8 cellular contexts compared by ENCODE assay signal in genomic region chr17:48012151-48012520, GRCh38. TPM values are rescaled to one million over a fixed set of nuclear protein-coding genes. Genes with fewer than 3 reads are reported as not detected.
A peak's percentile ranks its signal among the peaks of the same experiment; 100 is the strongest.
DNase-seq lines count a peak whose midpoint lies in the region; ATAC-seq and TF ChIP-seq lines count a peak whose summit lies in the region.

No MANE protein-coding gene starts in this region.

- H3K9ac ChIP-seq in NT2/D1 (ENCODE audit: insufficient read length, low read depth): peak overlapping the region; percentile 79

- H3K27ac Mint-ChIP-seq in CD14-positive monocyte (peak overlapping the region in 1 of 7 donors; percentile 73), glutamatergic neuron (ENCODE audit: unreplicated experiment) (peak overlapping the region; percentile 100)

- no peaks in the 10 kb centered on the region for H3K9me3 ChIP-seq in NT2/D1 (ENCODE audit: insufficient read depth, low read length)

- intact Hi-C loops in CD14-positive monocyte (cut with micrococcal nuclease): no loop called here
- intact Hi-C loops in posterior vena cava (cut with DNase I): loop anchor here in 1 of 2 donors (5.0 kb wide), 1 partner anchor 35 kb away; no protein-coding TSS in a partner anchor

- H3K27me3 Mint-ChIP-seq in CD14-positive monocyte (ENCODE audit: low read depth in 3 of 3) (peaks cover 26 to 46% (median 40%) of the 10 kb centered on the region in 3 donors), glutamatergic neuron (ENCODE audit: unreplicated experiment) (peaks cover 15% of the 10 kb centered on the region)

- H3K36me3 Mint-ChIP-seq in CD14-positive monocyte: peaks cover 3 to 19% of the 10 kb centered on the region in 2 donors
- no peaks in the 10 kb centered on the region for H3K36me3 Mint-ChIP-seq in glutamatergic neuron (ENCODE audit: unreplicated experiment)

- H3K4me3 Mint-ChIP-seq in CD14-positive monocyte: peak overlapping the region; percentile 82 to 95
- H3K4me3 Mint-ChIP-seq in glutamatergic neuron (ENCODE audit: unreplicated experiment): peak overlapping the region; percentile 93

- H3K27me3 ChIP-seq in NT2/D1 (ENCODE audit: insufficient read depth, insufficient read length): peaks cover 6% of the 10 kb centered on the region

- H3K4me3 ChIP-seq in NT2/D1 (ENCODE audit: insufficient read length, low read depth): peak overlapping the region; percentile 63

- TF ChIP-seq CTCF in CD14-positive monocyte (IDR thresholded peaks at IDR 0.05): no peak
- TF ChIP-seq CTCF in glutamatergic neuron (IDR thresholded peaks at IDR 0.05; ENCODE audit: partially characterized antibody, unreplicated experiment): no peak

- no peaks in the 10 kb centered on the region for H3K36me3 ChIP-seq in NT2/D1 (ENCODE audit: insufficient read depth, insufficient read length, low read length)

- H3K9me3 Mint-ChIP-seq in CD14-positive monocyte (peaks cover 0 to 2% (median 0%) of the 10 kb centered on the region in 7 donors), glutamatergic neuron (ENCODE audit: unreplicated experiment) (peaks cover 14% of the 10 kb centered on the region)

- H3K4me1 Mint-ChIP-seq in CD14-positive monocyte: peaks cover 40% of the 10 kb centered on the region
- peaks cover 53% of the 10 kb centered on the region for H3K4me1 Mint-ChIP-seq in glutamatergic neuron (ENCODE audit: low read depth, unreplicated experiment)

- peak; percentile 50 for ATAC-seq in HG03045 (IDR thresholded peaks at IDR 0.05; ENCODE audit: unreplicated experiment)

- peaks cover 8% of the 10 kb centered on the region for H3K4me1 ChIP-seq in NT2/D1 (ENCODE audit: insufficient read depth, insufficient read length)

- DNase-seq in CD14-positive monocyte (ENCODE audit: low spot score): no peak
- DNase-seq in NT2/D1 (ENCODE audit: low read depth, low spot score): no peak
- peak; percentile 26 to 36 for DNase-seq in activated T-helper 1 cell treated with anti-CD3 and anti-CD28 coated beads, Interleukin-2, amount 50 U/mL, for 16 hours (ENCODE audit: low read depth in 1 of 2, low spot score in 1 of 2)
- DNase-seq in glutamatergic neuron: peak; percentile 92
- peak; percentile 97 for DNase-seq in retina
- DNase-seq in H4 (ENCODE audit: low spot score): no peak
- DNase-seq in posterior vena cava (ENCODE audit: low spot score): no peak

RNA-seq across cellular contexts. Expression of gene COPZ2, which starts 25.5 kb away (rescaled TPM):
- polyA plus RNA-seq in CD14-positive monocyte: 10 to 100 TPM in 1 of 2 donors, 1 to 10 TPM in 1; 6.9 to 12.2 TPM
- total RNA-seq in glutamatergic neuron (ENCODE audit: unreplicated experiment) (not detected), posterior vena cava (100 to 1,000 TPM in 1 of 2 donors, 10 to 100 TPM in 1; 75.0 to 136 TPM)
- 16.9 and 17.4 TPM in 2 replicates for total RNA-seq in H4 (2014; rRNA removed; shearing (Covaris generic))

RNA-seq across cellular contexts. Expression of gene NFE2L1, which starts 36.0 kb away (rescaled TPM):
- 1 to 10 TPM; 2.8 to 7.1 TPM for polyA plus RNA-seq in CD14-positive monocyte
- total RNA-seq in glutamatergic neuron (ENCODE audit: unreplicated experiment) (190 TPM), posterior vena cava (100 to 1,000 TPM; 255 to 263 TPM)
- total RNA-seq in H4 (2014; rRNA removed; shearing (Covaris generic)): 36.7 and 50.5 TPM in 2 replicates

RNA-seq across cellular contexts. Expression of gene CDK5RAP3, which starts 41.2 kb away (rescaled TPM):
- 10 to 100 TPM; 86.1 to 94.4 TPM for polyA plus RNA-seq in CD14-positive monocyte
- total RNA-seq in glutamatergic neuron (ENCODE audit: unreplicated experiment) (196 TPM), posterior vena cava (10 to 100 TPM; 80.3 to 95.8 TPM)
- total RNA-seq in H4 (2014; rRNA removed; shearing (Covaris generic)): 53.4 and 57.6 TPM in 2 replicates

RNA-seq across cellular contexts. Expression of gene PRR15L, which starts 54.5 kb away (rescaled TPM):
- polyA plus RNA-seq in CD14-positive monocyte: not detected
- total RNA-seq in glutamatergic neuron (ENCODE audit: unreplicated experiment) (not detected), posterior vena cava (not detected)
- total RNA-seq in H4 (2014; rRNA removed; shearing (Covaris generic)): not detected in 2 replicates

Comparison
In these comparisons a context has a peak if more than half of its experiments do, and no peak if none do; other contexts are left out.
1. DNase-seq: peak in activated T-helper 1 cell treated with anti-CD3 and anti-CD28 coated beads, Interleukin-2, amount 50 U/mL, for 16 hours (2 of 2), glutamatergic neuron (single experiment) and retina (single experiment); none in CD14-positive monocyte (single experiment), NT2/D1 (single experiment), H4 (single experiment) and posterior vena cava (single experiment).
2. RNA of gene COPZ2, which starts 25.5 kb away (total RNA-seq): 75.0 to 136 TPM in posterior vena cava and 16.9 to 17.4 TPM in H4; not detected in glutamatergic neuron (single experiment); every median in the first group is over 10 times any median in the second.